Comparison of ENCODE assay signal across 31 cellular contexts in genomic region chr20:24118096-24118780, GRCh38.
DNase-seq lines count a peak whose midpoint lies in the region; ATAC-seq and TF ChIP-seq lines count a peak whose summit lies in the region.
"Had no signal": no experiment of that assay in that cellular context is flagged by ENCODE, and none has a peak within 500 bp of the region (broad histone marks: within the 10 kb centered on the region; RNA-seq: fewer than 3 reads in every experiment).

No MANE protein-coding gene starts in this region.

- peaks cover 0 to 4% (median 0%) of the 10 kb centered on the region in 5 donors for H3K9me3 Mint-ChIP-seq in CD8-positive, alpha-beta memory T cell
- peaks cover 3% of the 10 kb centered on the region for H3K9me3 Mint-ChIP-seq in endothelial cell (ENCODE audit: unreplicated experiment)
- H3K9me3 Mint-ChIP-seq: GM23338, naive B cell had no signal

- H2AK5ac ChIP-seq in trophoblast cell (ENCODE audit: low read length), result no peak overlapping the region

- H3K18ac ChIP-seq in trophoblast cell (ENCODE audit: low read length), result no peak overlapping the region

- H2AFZ ChIP-seq in fibroblast of lung (ENCODE audit: low read length) (no peak overlapping the region), trophoblast cell (ENCODE audit: insufficient read depth, low read length, poor library complexity) (no peak overlapping the region)
- H2AFZ ChIP-seq: GM23338 had no signal

- WGBS in trophoblast cell (ENCODE audit: extremely low coverage, insufficient coverage, insufficient read length), result no CpG with 5 or more reads among the region's 9 CpGs

- POLR2A ChIA-PET in CD8-positive, alpha-beta memory T cell (lab: Charles Lee), result no interaction called here

- H3K27ac ChIP-seq in fibroblast of lung (ENCODE audit: insufficient read depth, low read length) (no peak overlapping the region), trophoblast cell (ENCODE audit: low read depth, low read length) (no peak overlapping the region)
- no peak overlapping the region for H3K27ac ChIP-seq in CD8-positive, alpha-beta memory T cell (ENCODE audit: low read depth, low read length)
- H3K27ac ChIP-seq: adrenal gland, brain microvascular endothelial cell, esophagus muscularis mucosa, HL-60, stomach, tibial nerve, WERI-Rb-1 had no signal

- H3K23ac ChIP-seq in trophoblast cell (ENCODE audit: low read length), result no peak overlapping the region

- H3K4me2 ChIP-seq in fibroblast of lung (ENCODE audit: extremely low read depth, insufficient read depth, low read length), result peak overlapping the region; percentile 35
- no peak overlapping the region for H3K4me2 ChIP-seq in trophoblast cell (ENCODE audit: low read length)
- H3K4me2 ChIP-seq: GM23338 had no signal

- no peaks in the 10 kb centered on the region for H3K27me3 ChIP-seq in fibroblast of lung (ENCODE audit: control insufficient read depth, insufficient read depth, low read length)
- no peaks in the 10 kb centered on the region for H3K27me3 ChIP-seq in trophoblast cell (ENCODE audit: insufficient read depth, low read length)
- H3K27me3 ChIP-seq in CD8-positive, alpha-beta memory T cell (ENCODE audit: insufficient read depth, low read length, poor library complexity, severe bottlenecking), result no peaks in the 10 kb centered on the region
- H3K27me3 ChIP-seq: adrenal gland, brain microvascular endothelial cell, esophagus muscularis mucosa, stomach, tibial nerve had no signal

- no peaks in the 10 kb centered on the region for H3K36me3 ChIP-seq in fibroblast of lung (ENCODE audit: control insufficient read depth, insufficient read depth, low read length)
- H3K36me3 ChIP-seq in trophoblast cell (ENCODE audit: control insufficient read depth in 1 of 2, insufficient read depth in 2 of 2, low read length in 2 of 2), result no peaks in the 10 kb centered on the region
- no peaks in the 10 kb centered on the region for H3K36me3 ChIP-seq in CD8-positive, alpha-beta memory T cell (ENCODE audit: insufficient read depth, low read length)
- H3K36me3 ChIP-seq: adrenal gland, brain microvascular endothelial cell, esophagus muscularis mucosa, stomach, tibial nerve, WERI-Rb-1 had no signal

- ATAC-seq in GM18873 (IDR thresholded peaks at IDR 0.05; ENCODE audit: low FRiP score, unreplicated experiment), result no peak
- ATAC-seq: GM23338 had no signal

- H3K4me1 ChIP-seq in fibroblast of lung (ENCODE audit: control insufficient read depth, extremely low read depth, insufficient read depth, low read length) (peaks cover 2% of the 10 kb centered on the region), trophoblast cell (ENCODE audit: control insufficient read depth in 1 of 2, insufficient read depth in 2 of 2, low read length in 2 of 2) (peaks cover 10 to 14% of the 10 kb centered on the region in 2 experiments)
- H3K4me1 ChIP-seq in CD8-positive, alpha-beta memory T cell (ENCODE audit: insufficient read depth, low read length), result no peaks in the 10 kb centered on the region

- H3K9me3 ChIP-seq in fibroblast of lung (ENCODE audit: control insufficient read depth, insufficient read depth, low read depth, low read length) (no peaks in the 10 kb centered on the region), trophoblast cell (ENCODE audit: insufficient read depth, low read depth, low read length) (no peaks in the 10 kb centered on the region)
- no peaks in the 10 kb centered on the region for H3K9me3 ChIP-seq in CD8-positive, alpha-beta memory T cell (ENCODE audit: low read length)
- H3K9me3 ChIP-seq: adrenal gland, esophagus muscularis mucosa, stomach, tibial nerve had no signal

- H2BK5ac ChIP-seq in trophoblast cell (ENCODE audit: low read depth, low read length, poor library complexity), result no peak overlapping the region

- H3K9ac ChIP-seq in fibroblast of lung (ENCODE audit: insufficient read depth, low read length), result no peak overlapping the region
- no peak overlapping the region for H3K9ac ChIP-seq in trophoblast cell (ENCODE audit: low read length)

- H4K91ac ChIP-seq in trophoblast cell (ENCODE audit: low read depth, low read length), result peak overlapping the region; percentile 38

- no peak overlapping the region for H3K4ac ChIP-seq in trophoblast cell (ENCODE audit: low read depth, low read length)

- no peak overlapping the region for H4K8ac ChIP-seq in trophoblast cell (ENCODE audit: low read depth, low read length)

- peaks cover 18 to 28% of the 10 kb centered on the region in 2 donors for H3K27me3 Mint-ChIP-seq in CD8-positive, alpha-beta memory T cell
- peaks cover 7% of the 10 kb centered on the region for H3K27me3 Mint-ChIP-seq in endothelial cell (ENCODE audit: unreplicated experiment)

- H3K4me1 Mint-ChIP-seq in CD8-positive, alpha-beta memory T cell, result peaks cover 0 to 5% (median 0%) of the 10 kb centered on the region in 3 donors
- peaks cover 14% of the 10 kb centered on the region for H3K4me1 Mint-ChIP-seq in endothelial cell (ENCODE audit: unreplicated experiment)
- H3K4me1 Mint-ChIP-seq: naive B cell had no signal

- no peak for TF ChIP-seq CTCF in AG10803 (conservative IDR thresholded peaks at IDR 0.05; ENCODE audit: low read length)
- no peak for TF ChIP-seq CTCF in fibroblast of lung (conservative IDR thresholded peaks at IDR 0.05 in 1 of 2, IDR thresholded peaks at IDR 0.05 in 1 of 2; ENCODE audit: low read depth in 1 of 2, low read length in 2 of 2)
- TF ChIP-seq CTCF in endothelial cell (IDR thresholded peaks at IDR 0.05; ENCODE audit: unreplicated experiment), result no peak

- H3K79me2 ChIP-seq in fibroblast of lung (ENCODE audit: control insufficient read depth, insufficient read depth, low read length) (no peaks in the 10 kb centered on the region), trophoblast cell (ENCODE audit: control insufficient read depth, insufficient read depth, low read length, poor library complexity) (no peaks in the 10 kb centered on the region)

- H3K4me3 ChIP-seq in AG10803 (ENCODE audit: low read length), result no peak overlapping the region
- H3K4me3 ChIP-seq in fibroblast of lung (replicated peaks in 1 of 4; ENCODE audit: control extremely low read depth in 1 of 4, insufficient read depth in 1 of 4, low read depth in 3 of 4, low read length in 4 of 4), result no peak overlapping the region
- H3K4me3 ChIP-seq in trophoblast cell (ENCODE audit: low read depth, low read length), result no peak overlapping the region
- H3K4me3 ChIP-seq in CD8-positive, alpha-beta memory T cell (ENCODE audit: low read length), result no peak overlapping the region
- H3K4me3 ChIP-seq: adrenal gland, esophagus muscularis mucosa, GM23338, stomach, tibial nerve had no signal

- H2BK120ac ChIP-seq in trophoblast cell (ENCODE audit: insufficient read depth, low read length, poor library complexity), result no peak overlapping the region

- no peak overlapping the region for H3K4me3 Mint-ChIP-seq in CD8-positive, alpha-beta memory T cell
- no peak overlapping the region for H3K4me3 Mint-ChIP-seq in endothelial cell (ENCODE audit: unreplicated experiment)
- H3K4me3 Mint-ChIP-seq: GM23338, HFFc6, naive B cell had no signal

- peak overlapping the region in 1 of 8 donors; percentile 67 for H3K27ac Mint-ChIP-seq in CD8-positive, alpha-beta memory T cell
- no peak overlapping the region for H3K27ac Mint-ChIP-seq in endothelial cell (ENCODE audit: unreplicated experiment)
- H3K27ac Mint-ChIP-seq: GM23338, HFFc6 had no signal

- no peaks in the 10 kb centered on the region for H3K36me3 Mint-ChIP-seq in CD8-positive, alpha-beta memory T cell
- no peaks in the 10 kb centered on the region for H3K36me3 Mint-ChIP-seq in endothelial cell (ENCODE audit: low read depth, unreplicated experiment)
- H3K36me3 Mint-ChIP-seq: naive B cell had no signal

- DNase-seq in AG10803 (ENCODE audit: low read depth) (peak; percentile 3), RPMI7951 (ENCODE audit: low read depth) (peak; percentile 32), fibroblast of lung (ENCODE audit: low read depth in 2 of 2) (peak in 1 of 2 donors; percentile 38), trophoblast cell (no peak), NCI-H1105 (lab: John Stamatoyannopoulos, UW) (no peak), endothelial cell (ENCODE audit: low spot score) (no peak)
- DNase-seq in CD8-positive, alpha-beta memory T cell, result no peak
- DNase-seq: activated CD4-positive, alpha-beta T cell treated with anti-CD3 and anti-CD28 coated beads for 48 hours; activated naive CD4-positive, alpha-beta T cell; activated T-cell treated with anti-CD3 and anti-CD28 coated beads, Interleukin-2, amount 50 U/mL, for 1 hour; effector CD8-positive, alpha-beta T cell; HFFc6; islet precursor cell; Karpas-422; left ventricle myocardium superior; naive B cell; NCI-H146; nucleus accumbens; SHP77; stimulated activated CD8-positive, alpha-beta memory T cell treated with anti-CD3 and anti-CD28 coated beads, Interleukin-4, amount 100 ng/mL, for 48 hours; stomach; SW 1271; T-helper 9 cell; WERI-Rb-1 had no signal

- H2BK12ac ChIP-seq in trophoblast cell (ENCODE audit: low read length), result no peak overlapping the region

- no peak overlapping the region for H3K14ac ChIP-seq in trophoblast cell (ENCODE audit: low read length)

- CTCF ChIA-PET in CD8-positive, alpha-beta memory T cell (lab: Charles Lee), result no interaction called here

- H4K20me1 ChIP-seq in fibroblast of lung (ENCODE audit: control insufficient read depth, extremely low read depth, insufficient read depth, low read length), result no peaks in the 10 kb centered on the region

- H3K79me1 ChIP-seq in trophoblast cell (ENCODE audit: low read length), result no peaks in the 10 kb centered on the region

- no peak overlapping the region for H4K12ac ChIP-seq in trophoblast cell (ENCODE audit: low read depth, low read length)

Comparison
In these comparisons a context has a peak if more than half of its experiments do, and no peak if none do; other contexts are left out.
1. DNase-seq: peak in AG10803 (single experiment) and RPMI7951 (single experiment); none in trophoblast cell (0 of 2), NCI-H1105 (single experiment), CD8-positive, alpha-beta memory T cell (0 of 5) and endothelial cell (single experiment).